In genomic region chr22:20170170-20170569, GRCh38 we compare ENCODE assay signal across 9 cellular contexts. TPM values are rescaled to one million over a fixed set of nuclear protein-coding genes. Genes with fewer than 3 reads are reported as not detected.
"Had no signal": no experiment of that assay in that cellular context is flagged by ENCODE, and none has a peak within 500 bp of the region (broad histone marks: within the 10 kb centered on the region; RNA-seq: fewer than 3 reads in every experiment).

No MANE protein-coding gene starts in this region.

- DNase-seq: GM23248, GOT3, H9, HCEC 1CT, KG1 had no signal

- H3K27ac Mint-ChIP-seq: IgD-negative memory B cell had no signal

- H3K4me3 Mint-ChIP-seq: H9 had no signal

- H3K4me1 Mint-ChIP-seq: IgD-negative memory B cell had no signal

- H2AFZ ChIP-seq: GM23248 had no signal

- FAIRE-seq: H54, HepG2 had no signal

- ATAC-seq: HepG2 had no signal

- H3K4me3 ChIP-seq: GM23248 had no signal

- H3K27ac ChIP-seq: GM23248, HL-60 had no signal

- H3K9ac ChIP-seq: GM23248 had no signal

- H3K9me3 Mint-ChIP-seq: H9, IgD-negative memory B cell had no signal

- H3K36me3 Mint-ChIP-seq: IgD-negative memory B cell had no signal

RNA-seq across cellular contexts. Expression of gene CCDC188, which starts 19.3 kb away (rescaled TPM):
- total RNA-seq: H9, HepG2 had no signal
- polyA plus RNA-seq: HepG2, IgD-negative memory B cell had no signal
